2 cellular contexts compared by ENCODE assay signal in genomic region chr10:102394801-102395676, GRCh38.
A peak's percentile ranks its signal among the peaks of the same experiment; 100 is the strongest.
TF ChIP-seq lines count a peak whose summit lies in the region.

No MANE protein-coding gene starts in this region.

TF ChIP-seq in HCT116, 20 proteins besides CTCF, POLR2A, EP300 and RAD21:
- TF ChIP-seq SP1 (IDR thresholded peaks at IDR 0.05; ENCODE audit: low read depth): no peak
- peak; percentile 90; the same call in 1 of the 2 replicates for TF ChIP-seq POLR2AphosphoS5 (IDR thresholded peaks at IDR 0.05; ENCODE audit: low read depth, low read length)
- no peak for TF ChIP-seq ELF1 (IDR thresholded peaks at IDR 0.05; ENCODE audit: borderline replicate concordance, low read depth)

TF ChIP-seq in WTC11, 78 proteins besides CTCF, POLR2A, EP300 and RAD21:
- TF ChIP-seq GTF2I (CRISPR knock-in tag; conservative IDR thresholded peaks at IDR 0.05): no peak
- TF ChIP-seq, protein P1, sequence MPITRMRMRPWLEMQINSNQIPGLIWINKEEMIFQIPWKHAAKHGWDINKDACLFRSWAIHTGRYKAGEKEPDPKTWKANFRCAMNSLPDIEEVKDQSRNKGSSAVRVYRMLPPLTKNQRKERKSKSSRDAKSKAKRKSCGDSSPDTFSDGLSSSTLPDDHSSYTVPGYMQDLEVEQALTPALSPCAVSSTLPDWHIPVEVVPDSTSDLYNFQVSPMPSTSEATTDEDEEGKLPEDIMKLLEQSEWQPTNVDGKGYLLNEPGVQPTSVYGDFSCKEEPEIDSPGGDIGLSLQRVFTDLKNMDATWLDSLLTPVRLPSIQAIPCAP (CRISPR knock-in tag; IDR thresholded peaks at IDR 0.05): no peak
- TF ChIP-seq, protein P2, sequence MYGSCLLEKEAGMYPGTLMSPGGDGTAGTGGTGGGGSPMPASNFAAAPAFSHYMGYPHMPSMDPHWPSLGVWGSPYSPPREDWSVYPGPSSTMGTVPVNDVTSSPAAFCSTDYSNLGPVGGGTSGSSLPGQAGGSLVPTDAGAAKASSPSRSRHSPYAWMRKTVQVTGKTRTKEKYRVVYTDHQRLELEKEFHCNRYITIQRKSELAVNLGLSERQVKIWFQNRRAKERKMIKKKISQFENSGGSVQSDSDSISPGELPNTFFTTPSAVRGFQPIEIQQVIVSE (CRISPR knock-in tag; IDR thresholded peaks at IDR 0.05; ENCODE audit: borderline replicate concordance): no peak
- peak; percentile 98 for TF ChIP-seq SP1 (CRISPR knock-in tag; conservative IDR thresholded peaks at IDR 0.05)
- TF ChIP-seq ZNF121 (CRISPR knock-in tag; IDR thresholded peaks at IDR 0.05): 0 out of 2 replicates have a peak, but pooled peaks have one; percentile 32
- peak; percentile 41; the same call in 1 of the 2 replicates for TF ChIP-seq ZNF423 (CRISPR knock-in tag; IDR thresholded peaks at IDR 0.05)
- TF ChIP-seq PRDM15 (CRISPR knock-in tag; IDR thresholded peaks at IDR 0.05): no peak
- TF ChIP-seq FOXP1 (CRISPR knock-in tag; IDR thresholded peaks at IDR 0.05; ENCODE audit: borderline replicate concordance): 0 out of 2 replicates have a peak, but pooled peaks have one; percentile 45
